Comparison of ENCODE assay signal across 8 cellular contexts in the genomic region with DNA sequence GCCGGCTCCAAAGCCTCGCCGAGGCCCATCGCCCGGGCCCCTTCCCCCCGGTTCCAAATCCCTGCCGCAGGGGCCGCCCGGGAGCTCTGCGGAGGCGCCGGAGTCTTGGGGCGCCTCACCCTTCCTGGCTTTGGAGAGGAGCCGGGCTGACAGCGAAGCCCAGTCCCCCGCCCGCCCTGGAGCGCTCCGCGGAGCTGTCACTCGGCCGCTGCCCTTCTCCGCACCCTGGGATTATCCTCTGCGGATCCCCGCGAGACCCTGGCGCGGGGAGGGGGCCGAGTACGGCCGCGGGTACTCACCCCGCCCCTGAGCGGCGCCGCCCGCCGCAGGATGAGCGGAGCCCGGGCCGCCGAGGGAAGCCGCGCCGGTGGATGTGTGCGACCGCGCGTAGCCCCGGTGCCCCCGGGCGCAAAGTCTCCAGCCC. TPM values are rescaled to one million over a fixed set of nuclear protein-coding genes. Genes with fewer than 3 reads are reported as not detected.
DNase-seq lines count a peak whose midpoint lies in the region; ATAC-seq lines count a peak whose summit lies in the region.

No MANE protein-coding gene starts in this region.

- H3K4me2 ChIP-seq in skeletal muscle satellite cell (ENCODE audit: low read length), result peak overlapping the region; percentile 89

- intact Hi-C loops in left ventricle myocardium superior (cut with micrococcal nuclease), result no loop called here

- H3K27me3 ChIP-seq in skeletal muscle satellite cell (ENCODE audit: control insufficient read depth, insufficient read depth, low read length), result peaks cover 40% of the 10 kb centered on the region

- peak; percentile 54 for ATAC-seq in left ventricle myocardium superior
- no peak for ATAC-seq in GM18498 (IDR thresholded peaks at IDR 0.05; ENCODE audit: unreplicated experiment)
- ATAC-seq in HG02970 (IDR thresholded peaks at IDR 0.05; ENCODE audit: low FRiP score, unreplicated experiment), result no peak

- no peak overlapping the region for H3K9ac ChIP-seq in skeletal muscle satellite cell (ENCODE audit: low read depth, low read length)

- peak overlapping the region; percentile 69 for H3K4me3 ChIP-seq in skeletal muscle satellite cell (ENCODE audit: low read length)

- no peaks in the 10 kb centered on the region for H3K36me3 ChIP-seq in skeletal muscle satellite cell (ENCODE audit: insufficient read depth, low read length)

- peaks cover 5% of the 10 kb centered on the region for H3K4me1 ChIP-seq in skeletal muscle satellite cell (ENCODE audit: control insufficient read depth, insufficient read depth, low read length)

- DNase-seq in NCI-H1436 (lab: John Stamatoyannopoulos, UW), result peak; percentile 39
- no peak for DNase-seq in NCI-H1436 treated with DMSO at 0.1 percent for 48 hours (lab: John Stamatoyannopoulos, UW)
- peak; percentile 27 for DNase-seq in T1000 (lab: John Stamatoyannopoulos, UW)
- DNase-seq in left ventricle myocardium superior, result no peak
- no peak for DNase-seq in NCI-H1694 treated with DMSO at 0.1 percent for 48 hours (lab: John Stamatoyannopoulos, UW)

- H3K9me3 ChIP-seq in skeletal muscle satellite cell (replicated peaks; ENCODE audit: low read length), result no peaks in the 10 kb centered on the region

RNA-seq across cellular contexts. Expression of a gene that starts 0.3 kb away (rescaled TPM):
- total RNA-seq in left ventricle myocardium superior, result 1.3 TPM
- 0.22 and 0.51 TPM in 2 replicates for total RNA-seq in skeletal muscle satellite cell (2012; rRNA removed)

Comparison
In these comparisons a context has a peak if more than half of its experiments do, and no peak if none do; other contexts are left out.
1. DNase-seq: peak in NCI-H1436 (single experiment) and T1000 (single experiment); none in NCI-H1436 treated with DMSO at 0.1 percent for 48 hours (single experiment), left ventricle myocardium superior (single experiment) and NCI-H1694 treated with DMSO at 0.1 percent for 48 hours (single experiment).